In the genomic region with DNA sequence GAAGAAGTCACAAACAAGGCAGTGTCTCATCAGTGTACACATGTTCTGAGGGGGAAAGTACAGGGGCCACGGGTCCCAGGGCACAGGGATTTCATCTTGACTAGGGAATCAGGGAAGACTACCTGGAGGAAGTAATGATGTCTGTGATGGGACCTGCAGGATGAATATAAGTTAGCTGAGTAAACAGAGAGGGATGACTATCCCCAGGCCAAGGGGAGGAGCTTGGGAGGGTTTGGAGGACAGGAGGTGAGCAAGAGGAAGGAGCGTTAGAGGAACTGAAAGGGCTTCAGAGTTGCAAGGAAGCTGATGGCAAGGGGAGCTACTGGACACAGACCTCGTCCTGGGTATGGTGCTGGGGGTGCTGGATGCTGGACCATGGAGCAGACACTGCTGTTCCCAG, we compare ENCODE assay signal across 9 cellular contexts. TPM values are rescaled to one million over a fixed set of nuclear protein-coding genes. Genes with fewer than 3 reads are reported as not detected.
A peak's percentile ranks its signal among the peaks of the same experiment; 100 is the strongest.
DNase-seq lines count a peak whose midpoint lies in the region; ATAC-seq and TF ChIP-seq lines count a peak whose summit lies in the region.
"Had no signal": no experiment of that assay in that cellular context is flagged by ENCODE, and none has a peak within 500 bp of the region (broad histone marks: within the 10 kb centered on the region; RNA-seq: fewer than 3 reads in every experiment).

No MANE protein-coding gene starts in this region.

- ATAC-seq in natural killer cell treated with Interleukin-12 subunit alpha and Interleukin-12 subunit beta and Interleukin-15 and Interleukin-18, amount 100 ng/mL, for 72 hours: no peak
- no peak for ATAC-seq in GM19023 (IDR thresholded peaks at IDR 0.05; ENCODE audit: unreplicated experiment)
- no peak for ATAC-seq in GM18868 (IDR thresholded peaks at IDR 0.05; ENCODE audit: unreplicated experiment)

- no peaks in the 10 kb centered on the region for H3K27me3 ChIP-seq in Loucy (ENCODE audit: insufficient read depth, low read length, poor library complexity, severe bottlenecking)

- POLR2A ChIA-PET in activated CD4-positive, alpha-beta memory T cell treated with anti-CD3 and anti-CD28 coated beads, Interleukin-2, amount 10 ng/mL, durations not matched to agents 7 days and 5 days (lab: Charles Lee): interaction anchor here (1.2 to 3.0 kb wide), 4 partner anchors 33 to 77 kb away, joined by 3 to 26 read pairs (median 12); no protein-coding TSS in a partner anchor

- no peaks in the 10 kb centered on the region for H4K20me1 ChIP-seq in Loucy (ENCODE audit: insufficient read depth, low read length, poor library complexity, severe bottlenecking)

- H3K79me2 ChIP-seq in Loucy (ENCODE audit: insufficient read depth, low read length): peaks cover 47% of the 10 kb centered on the region; the same call in 1 of the 2 replicates

- H2AFZ ChIP-seq in Loucy (ENCODE audit: low read length): no peak overlapping the region

- H3K9ac ChIP-seq in Loucy (ENCODE audit: low read depth, low read length, poor library complexity, severe bottlenecking): peak overlapping the region; percentile 79

- peaks cover 6% of the 10 kb centered on the region for H3K27me3 Mint-ChIP-seq in activated CD4-positive, alpha-beta memory T cell treated with anti-CD3 and anti-CD28 coated beads, Interleukin-2, amount 10 ng/mL, durations not matched to agents 7 days and 5 days
- H3K27me3 Mint-ChIP-seq in natural killer cell treated with Interleukin-12 subunit alpha and Interleukin-12 subunit beta and Interleukin-15 and Interleukin-18, amount 100 ng/mL, for 72 hours: no peaks in the 10 kb centered on the region

- H3K4me2 ChIP-seq in Loucy (ENCODE audit: low read depth, low read length, poor library complexity, severe bottlenecking): peak overlapping the region; percentile 84

- peaks cover 27% of the 10 kb centered on the region for H3F3A ChIP-seq in Loucy (ENCODE audit: low read depth)

- CTCF ChIA-PET in activated CD4-positive, alpha-beta memory T cell treated with anti-CD3 and anti-CD28 coated beads, Interleukin-2, amount 10 ng/mL, durations not matched to agents 7 days and 5 days (lab: Charles Lee): interaction anchor here (1.3 to 2.0 kb wide), 7 partner anchors 12 to 632 kb away, joined by 3 to 10 read pairs (median 5); a partner anchor contains a TSS

- H3K9me2 ChIP-seq in Loucy (replicated peaks; ENCODE audit: low read depth, low read length): no peaks in the 10 kb centered on the region

- no peaks in the 10 kb centered on the region for H3K9me3 ChIP-seq in Loucy (ENCODE audit: insufficient read depth, low read depth, low read length)

- H3K9me3 Mint-ChIP-seq in activated CD4-positive, alpha-beta memory T cell treated with anti-CD3 and anti-CD28 coated beads, Interleukin-2, amount 10 ng/mL, durations not matched to agents 7 days and 5 days: no peaks in the 10 kb centered on the region
- no peaks in the 10 kb centered on the region for H3K9me3 Mint-ChIP-seq in natural killer cell treated with Interleukin-12 subunit alpha and Interleukin-12 subunit beta and Interleukin-15 and Interleukin-18, amount 100 ng/mL, for 72 hours

- peak; percentile 21 for DNase-seq in GM12865 (ENCODE audit: low read depth)
- DNase-seq in activated CD4-positive, alpha-beta memory T cell treated with anti-CD3 and anti-CD28 coated beads, Interleukin-2, amount 10 ng/mL, durations not matched to agents 7 days and 5 days: no peak
- no peak for DNase-seq in natural killer cell treated with Interleukin-12 subunit alpha and Interleukin-12 subunit beta and Interleukin-15 and Interleukin-18, amount 100 ng/mL, for 72 hours (ENCODE audit: low spot score)
- DNase-seq in NCI-H524 (lab: John Stamatoyannopoulos, UW): no peak
- DNase-seq in putamen (ENCODE audit: low spot score): no peak
- DNase-seq: NCI-H1417 had no signal

- H3K36me3 ChIP-seq in Loucy (ENCODE audit: insufficient read depth, low read length): peaks cover 80% of the 10 kb centered on the region; the same call in 1 of the 2 replicates

- H3K36me3 Mint-ChIP-seq in activated CD4-positive, alpha-beta memory T cell treated with anti-CD3 and anti-CD28 coated beads, Interleukin-2, amount 10 ng/mL, durations not matched to agents 7 days and 5 days (ENCODE audit: low read depth): peaks cover 35% of the 10 kb centered on the region
- H3K36me3 Mint-ChIP-seq in natural killer cell treated with Interleukin-12 subunit alpha and Interleukin-12 subunit beta and Interleukin-15 and Interleukin-18, amount 100 ng/mL, for 72 hours: peaks cover 52% of the 10 kb centered on the region

- H3K4me1 Mint-ChIP-seq in activated CD4-positive, alpha-beta memory T cell treated with anti-CD3 and anti-CD28 coated beads, Interleukin-2, amount 10 ng/mL, durations not matched to agents 7 days and 5 days: peaks cover 52% of the 10 kb centered on the region
- H3K4me1 Mint-ChIP-seq in natural killer cell treated with Interleukin-12 subunit alpha and Interleukin-12 subunit beta and Interleukin-15 and Interleukin-18, amount 100 ng/mL, for 72 hours (ENCODE audit: low read depth in 2 of 2): peaks cover 76 to 84% of the 10 kb centered on the region in 2 donors

- H3K27ac Mint-ChIP-seq in activated CD4-positive, alpha-beta memory T cell treated with anti-CD3 and anti-CD28 coated beads, Interleukin-2, amount 10 ng/mL, durations not matched to agents 7 days and 5 days: peak overlapping the region; percentile 68
- peak overlapping the region; percentile 82 to 90 for H3K27ac Mint-ChIP-seq in natural killer cell treated with Interleukin-12 subunit alpha and Interleukin-12 subunit beta and Interleukin-15 and Interleukin-18, amount 100 ng/mL, for 72 hours

- H3K4me3 ChIP-seq in GM12865 (ENCODE audit: low read depth, low read length): no peak overlapping the region
- H3K4me3 ChIP-seq in Loucy (ENCODE audit: low read length, poor library complexity, severe bottlenecking): peak overlapping the region; percentile 63

- H3K4me1 ChIP-seq in Loucy (ENCODE audit: insufficient read depth, low read length, poor library complexity, severe bottlenecking): peaks cover 77% of the 10 kb centered on the region

- TF ChIP-seq CTCF in GM12865 (IDR thresholded peaks at IDR 0.05; ENCODE audit: insufficient read depth, low read depth, low read length, missing control alignments) (no peak), Loucy (conservative IDR thresholded peaks at IDR 0.05; ENCODE audit: low read length) (no peak)

- no peak overlapping the region for H3K4me3 Mint-ChIP-seq in activated CD4-positive, alpha-beta memory T cell treated with anti-CD3 and anti-CD28 coated beads, Interleukin-2, amount 10 ng/mL, durations not matched to agents 7 days and 5 days
- H3K4me3 Mint-ChIP-seq in natural killer cell treated with Interleukin-12 subunit alpha and Interleukin-12 subunit beta and Interleukin-15 and Interleukin-18, amount 100 ng/mL, for 72 hours: no peak overlapping the region

RNA-seq across cellular contexts. Expression of a gene that starts 56.4 kb away (rescaled TPM):
- total RNA-seq in activated CD4-positive, alpha-beta memory T cell treated with anti-CD3 and anti-CD28 coated beads, Interleukin-2, amount 10 ng/mL, durations not matched to agents 7 days and 5 days: 10 to 100 TPM; 12.4 to 12.8 TPM
- 10 to 100 TPM; 15.3 to 25.3 TPM for total RNA-seq in natural killer cell treated with Interleukin-12 subunit alpha and Interleukin-12 subunit beta and Interleukin-15 and Interleukin-18, amount 100 ng/mL, for 72 hours
